ENCODE assay signal across 9 cellular contexts in the genomic region with DNA sequence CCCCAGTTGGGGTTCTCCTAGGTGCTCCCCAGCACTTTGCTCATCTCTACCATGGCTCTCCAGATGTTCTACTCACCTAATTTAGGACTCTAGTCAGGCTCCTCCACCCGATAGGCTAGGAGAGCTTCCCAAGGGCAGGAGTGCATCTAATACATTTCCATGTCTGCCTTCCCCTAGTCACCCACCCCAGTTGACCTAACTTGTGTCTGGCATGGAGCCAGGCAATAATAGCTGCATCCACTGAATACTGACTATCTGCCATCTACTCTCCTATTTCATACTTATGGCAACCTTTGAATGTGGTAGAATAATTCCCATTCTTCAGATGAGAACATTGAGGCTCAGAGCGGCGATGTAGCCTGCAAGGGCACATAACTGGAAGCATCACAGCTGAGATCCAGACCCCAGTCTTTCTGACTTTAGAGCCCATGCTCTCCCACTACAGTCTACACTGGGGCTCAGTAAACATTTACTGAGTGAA.
DNase-seq lines count a peak whose midpoint lies in the region; ATAC-seq and TF ChIP-seq lines count a peak whose summit lies in the region.
"Had no signal": no experiment of that assay in that cellular context is flagged by ENCODE, and none has a peak within 500 bp of the region (broad histone marks: within the 10 kb centered on the region; RNA-seq: fewer than 3 reads in every experiment).

No MANE protein-coding gene starts in this region.

- H3K4me1 Mint-ChIP-seq in T-helper 1 cell treated with Interleukin-12 subunit alpha and Interleukin-12 subunit beta and Interleukin-4 antibody, amounts not matched to agents 30 μg/mL and 1 μg/mL, for 36 hours (ENCODE audit: low read depth) = peaks cover 40% of the 10 kb centered on the region
- peaks cover 36% of the 10 kb centered on the region for H3K4me1 Mint-ChIP-seq in CD4-positive, alpha-beta T cell (ENCODE audit: low read depth)
- peaks cover 32% of the 10 kb centered on the region for H3K4me1 Mint-ChIP-seq in T-helper 17 cell

- peak overlapping the region; percentile 46 for H3K27ac ChIP-seq in CD4-positive, alpha-beta T cell (ENCODE audit: low read depth, low read length)
- H3K27ac ChIP-seq in mesodermal cell (ENCODE audit: low read depth, low read length, severe bottlenecking) = peak overlapping the region; percentile 89

- POLR2A ChIA-PET in CD4-positive, alpha-beta T cell (lab: Charles Lee) = interaction anchor here (1.0 to 1.7 kb wide), 8 partner anchors 10 to 72 kb away, joined by 3 to 8 read pairs (median 4); a partner anchor contains a TSS

- DNase-seq in T-helper 1 cell = no peak
- DNase-seq in CD4-positive, alpha-beta T cell = no peak
- DNase-seq in T-helper 17 cell = no peak
- DNase-seq in ACHN = no peak
- no peak for DNase-seq in HCEC 1CT
- DNase-seq: SIG-M5 had no signal

- H3K9me3 ChIP-seq in CD4-positive, alpha-beta T cell (ENCODE audit: control insufficient read depth, low read length) = no peaks in the 10 kb centered on the region
- no peaks in the 10 kb centered on the region for H3K9me3 ChIP-seq in T-helper 17 cell (ENCODE audit: control insufficient read depth, low read length, poor library complexity, severe bottlenecking)
- H3K9me3 ChIP-seq in mesodermal cell (ENCODE audit: control insufficient read depth, low read length) = peaks cover 9% of the 10 kb centered on the region

- peaks cover 2% of the 10 kb centered on the region for H3K36me3 Mint-ChIP-seq in T-helper 1 cell treated with Interleukin-12 subunit alpha and Interleukin-12 subunit beta and Interleukin-4 antibody, amounts not matched to agents 30 μg/mL and 1 μg/mL, for 36 hours (ENCODE audit: low read depth)
- no peaks in the 10 kb centered on the region for H3K36me3 Mint-ChIP-seq in CD4-positive, alpha-beta T cell (ENCODE audit: low read depth)
- no peaks in the 10 kb centered on the region for H3K36me3 Mint-ChIP-seq in T-helper 17 cell (ENCODE audit: low read depth)

- peak overlapping the region; percentile 77 for H3K27ac Mint-ChIP-seq in T-helper 1 cell treated with Interleukin-12 subunit alpha and Interleukin-12 subunit beta and Interleukin-4 antibody, amounts not matched to agents 30 μg/mL and 1 μg/mL, for 36 hours
- H3K27ac Mint-ChIP-seq in CD4-positive, alpha-beta T cell = peak overlapping the region; percentile 78
- peak overlapping the region; percentile 95 for H3K27ac Mint-ChIP-seq in T-helper 17 cell

- intact Hi-C loops in CD4-positive, alpha-beta T cell (cut with DNase I, micrococcal nuclease) = no loop called here

- H3K4me3 Mint-ChIP-seq in T-helper 1 cell treated with Interleukin-12 subunit alpha and Interleukin-12 subunit beta and Interleukin-4 antibody, amounts not matched to agents 30 μg/mL and 1 μg/mL, for 36 hours = peak overlapping the region; percentile 2
- H3K4me3 Mint-ChIP-seq in CD4-positive, alpha-beta T cell = no peak overlapping the region
- peak overlapping the region; percentile 77 for H3K4me3 Mint-ChIP-seq in T-helper 17 cell

- WGBS in mesodermal cell (ENCODE audit: insufficient coverage in 2 of 2), 2 experiments = 88 to 100% methylated on average over 1 to 2 of the region's 3 CpGs

- no peak for TF ChIP-seq CTCF in CD4-positive, alpha-beta T cell (IDR thresholded peaks at IDR 0.05)

- in situ Hi-C loops in ACHN (cut with HindIII; ENCODE audit: low pct_ligation_motif_present, low pct_unique_long_range_greater_than_20kb, low sequenced_read_pairs) = no loop called here

- no peaks in the 10 kb centered on the region for H3K36me3 ChIP-seq in mesodermal cell (ENCODE audit: control insufficient read depth, insufficient read depth, low read length)

- H3K27me3 Mint-ChIP-seq in T-helper 1 cell treated with Interleukin-12 subunit alpha and Interleukin-12 subunit beta and Interleukin-4 antibody, amounts not matched to agents 30 μg/mL and 1 μg/mL, for 36 hours (ENCODE audit: low read depth) = no peaks in the 10 kb centered on the region
- H3K27me3 Mint-ChIP-seq in CD4-positive, alpha-beta T cell = no peaks in the 10 kb centered on the region
- H3K27me3 Mint-ChIP-seq in T-helper 17 cell = no peaks in the 10 kb centered on the region

- CTCF ChIA-PET in CD4-positive, alpha-beta T cell (lab: Charles Lee) = interaction anchor here (0.8 to 1.5 kb wide), 5 partner anchors 18 to 80 kb away, joined by 3 to 4 read pairs (median 3); a partner anchor contains a TSS

- H3K4me3 ChIP-seq in mesodermal cell (ENCODE audit: extremely low read depth, insufficient read depth, low read length, poor library complexity, severe bottlenecking) = no peak overlapping the region

- no peaks in the 10 kb centered on the region for H3K27me3 ChIP-seq in CD4-positive, alpha-beta T cell (ENCODE audit: control insufficient read depth, insufficient read depth, low read length)

- H3K4me1 ChIP-seq in mesodermal cell (ENCODE audit: control insufficient read depth, insufficient read depth, low read length, poor library complexity, severe bottlenecking) = peaks cover 27% of the 10 kb centered on the region

- peaks cover 4% of the 10 kb centered on the region for H3K9me3 Mint-ChIP-seq in T-helper 1 cell treated with Interleukin-12 subunit alpha and Interleukin-12 subunit beta and Interleukin-4 antibody, amounts not matched to agents 30 μg/mL and 1 μg/mL, for 36 hours
- H3K9me3 Mint-ChIP-seq in CD4-positive, alpha-beta T cell = no peaks in the 10 kb centered on the region

- ATAC-seq in CD4-positive, alpha-beta T cell (ENCODE audit: poor library complexity) = no peak
- ATAC-seq in T-helper 17 cell (no peak), GM18870 (IDR thresholded peaks at IDR 0.05; ENCODE audit: unreplicated experiment) (no peak)
